Comparison of ENCODE assay signal across 3 cellular contexts in the genomic region with DNA sequence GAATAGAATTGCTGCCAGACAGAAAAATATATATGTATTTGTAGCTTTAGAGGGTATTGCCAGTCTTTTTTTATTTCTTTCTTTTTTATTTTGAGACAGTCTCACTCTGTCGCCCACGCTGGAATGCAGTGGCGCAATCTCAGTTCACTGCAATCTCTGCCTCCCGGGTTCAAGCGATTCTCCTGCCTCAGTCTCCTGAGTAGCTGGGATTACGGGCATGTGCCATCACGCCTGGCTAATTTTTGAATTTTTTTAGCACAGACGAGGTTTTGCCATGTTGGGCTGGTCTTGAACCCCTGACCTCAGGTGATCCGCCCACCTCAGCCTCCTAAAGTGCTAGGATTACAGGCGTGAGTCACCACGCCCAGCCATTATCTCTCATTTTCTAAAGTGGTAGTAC. TPM values are rescaled to one million over a fixed set of nuclear protein-coding genes. Genes with fewer than 3 reads are reported as not detected.
"Had no signal": no experiment of that assay in that cellular context is flagged by ENCODE, and none has a peak within 500 bp of the region (broad histone marks: within the 10 kb centered on the region; RNA-seq: fewer than 3 reads in every experiment).

No MANE protein-coding gene starts in this region.

RNA-seq across cellular contexts. Expression of a gene that starts 35.3 kb away (rescaled TPM):
- total RNA-seq: H4, HFFc6 had no signal

RNA-seq across cellular contexts. Expression of a gene that starts 52.8 kb away (rescaled TPM):
- polyA plus RNA-seq: GM23248 had no signal
